In genomic region chr20:58461899-58462298, GRCh38 we compare ENCODE assay signal across 19 cellular contexts. TPM values are rescaled to one million over a fixed set of nuclear protein-coding genes. Genes with fewer than 3 reads are reported as not detected.
A peak's percentile ranks its signal among the peaks of the same experiment; 100 is the strongest.
DNase-seq lines count a peak whose midpoint lies in the region; ATAC-seq and TF ChIP-seq lines count a peak whose summit lies in the region.
"Had no signal": no experiment of that assay in that cellular context is flagged by ENCODE, and none has a peak within 500 bp of the region (broad histone marks: within the 10 kb centered on the region; RNA-seq: fewer than 3 reads in every experiment).

No MANE protein-coding gene starts in this region.

- H2AFZ ChIP-seq in SK-N-SH (ENCODE audit: low read depth) (no peak overlapping the region), neuronal stem cell (ENCODE audit: low read length) (no peak overlapping the region)
- H2AFZ ChIP-seq: GM23338 had no signal

- 79% methylated on average over 6 of the region's 6 CpGs for WGBS in SK-N-SH (ENCODE audit: low lambda C conversion rate)
- WGBS in neuronal stem cell (ENCODE audit: extremely low coverage in 2 of 2, insufficient read length in 2 of 2, insufficient replicate concordance in 1 of 2), 2 donors = no CpG with 5 or more reads among the region's 6 CpGs

- no peak for TF ChIP-seq EP300 in SK-N-SH (IDR thresholded peaks at IDR 0.05; ENCODE audit: borderline replicate concordance in 1 of 2, low read depth in 1 of 2, low read length in 1 of 2)

- ATAC-seq in central memory CD8-positive, alpha-beta T cell (replicated peaks; ENCODE audit: extremely low read depth, poor library complexity, severe bottlenecking) = no peak
- ATAC-seq in HG02870 (IDR thresholded peaks at IDR 0.05; ENCODE audit: unreplicated experiment) = no peak
- no peak for ATAC-seq in HG03108 (IDR thresholded peaks at IDR 0.05; ENCODE audit: unreplicated experiment)
- ATAC-seq: GM23338, HCT116 had no signal

- no peak overlapping the region for H2BK15ac ChIP-seq in neuronal stem cell (ENCODE audit: low read length)

- H2BK12ac ChIP-seq in neuronal stem cell (ENCODE audit: low read length) = no peak overlapping the region

- no peaks in the 10 kb centered on the region for H3K36me3 Mint-ChIP-seq in central memory CD8-positive, alpha-beta T cell (ENCODE audit: insufficient read depth)

- H3K4me1 ChIP-seq in SK-N-SH (ENCODE audit: control insufficient read depth in 1 of 2, insufficient read depth in 2 of 2, low read depth in 1 of 2, low read length in 1 of 2) (peaks cover 20 to 27% of the 10 kb centered on the region in 2 experiments; a peak in 3 of 4 replicates), neuronal stem cell (ENCODE audit: control insufficient read depth in 2 of 2, insufficient read depth in 1 of 2, low read depth in 1 of 2, low read length in 2 of 2) (peaks cover 0 to 7% of the 10 kb centered on the region in 2 donors)
- H3K4me1 ChIP-seq: SJCRH30 had no signal

- no peaks in the 10 kb centered on the region for H3K27me3 ChIP-seq in SK-N-SH (ENCODE audit: insufficient read depth)
- H3K27me3 ChIP-seq in neuronal stem cell (ENCODE audit: control insufficient read depth in 3 of 3, insufficient read depth in 3 of 3, low read depth in 1 of 3, low read length in 3 of 3) = no peaks in the 10 kb centered on the region
- H3K27me3 ChIP-seq: BLaER1, SJCRH30 had no signal

- no peaks in the 10 kb centered on the region for H3K79me2 ChIP-seq in SK-N-SH (ENCODE audit: insufficient read depth)

- no peaks in the 10 kb centered on the region for H3K9me3 Mint-ChIP-seq in central memory CD8-positive, alpha-beta T cell

- H3K4me3 ChIP-seq in SK-N-SH (ENCODE audit: low read depth in 2 of 2, low read length in 1 of 2) (no peak overlapping the region), neuronal stem cell (ENCODE audit: low read length in 2 of 2) (no peak overlapping the region)
- H3K4me3 ChIP-seq: BLaER1, GM23338, SJCRH30 had no signal

- H3K4me3 Mint-ChIP-seq in central memory CD8-positive, alpha-beta T cell = no peak overlapping the region
- H3K4me3 Mint-ChIP-seq: CD8-positive, alpha-beta memory T cell; GM23338 had no signal

- H3K9me2 ChIP-seq in SK-N-SH = no peaks in the 10 kb centered on the region

- no peak for TF ChIP-seq RAD21 in SK-N-SH (IDR thresholded peaks at IDR 0.05; ENCODE audit: low read length)

- H3K23ac ChIP-seq in neuronal stem cell (ENCODE audit: low read depth, low read length, poor library complexity) = no peak overlapping the region

- no peaks in the 10 kb centered on the region for H3K27me3 Mint-ChIP-seq in central memory CD8-positive, alpha-beta T cell

- H3K4me1 Mint-ChIP-seq in central memory CD8-positive, alpha-beta T cell = peaks cover 4% of the 10 kb centered on the region
- H3K4me1 Mint-ChIP-seq: CD8-positive, alpha-beta memory T cell had no signal

- H3K27ac ChIP-seq in SK-N-SH (ENCODE audit: low read depth in 2 of 2, low read length in 1 of 2) (no peak overlapping the region), neuronal stem cell (replicated peaks; ENCODE audit: low read length) (no peak overlapping the region)
- H3K27ac ChIP-seq: BLaER1, SJCRH30 had no signal

- no peak overlapping the region for H3K4ac ChIP-seq in neuronal stem cell (ENCODE audit: low read length)

- no peak overlapping the region for H3K9ac ChIP-seq in SK-N-SH
- H3K9ac ChIP-seq in neuronal stem cell (ENCODE audit: low read depth, low read length, poor library complexity) = no peak overlapping the region
- H3K9ac ChIP-seq: BLaER1 had no signal

- H3K18ac ChIP-seq in neuronal stem cell (ENCODE audit: low read length) = no peak overlapping the region

- H4K20me1 ChIP-seq in SK-N-SH (ENCODE audit: insufficient read depth) = no peaks in the 10 kb centered on the region

- DNase-seq in HT1080 (ENCODE audit: low read depth) (peak; percentile 53), SK-N-SH (no peak), neuronal stem cell (ENCODE audit: low spot score) (no peak), NCI-H2107 (lab: John Stamatoyannopoulos, UW) (no peak), amygdala (lab: John Stamatoyannopoulos, UW) (no peak)
- no peak for DNase-seq in central memory CD8-positive, alpha-beta T cell (ENCODE audit: low spot score in 2 of 2)
- DNase-seq: CD8-positive, alpha-beta memory T cell; NCI-H1417; NCI-H1930; NCI-H2171; NCI-H446; OCI-M1; SJCRH30 had no signal

- no peaks in the 10 kb centered on the region for H3K79me1 ChIP-seq in neuronal stem cell (ENCODE audit: low read depth, low read length)

- no peaks in the 10 kb centered on the region for H3K36me3 ChIP-seq in SK-N-SH (replicated peaks in 1 of 2; ENCODE audit: control insufficient read depth in 1 of 2, insufficient read depth in 2 of 2, low read length in 1 of 2)
- peaks cover 0 to under 1% of the 10 kb centered on the region in 2 donors for H3K36me3 ChIP-seq in neuronal stem cell (replicated peaks in 1 of 2; ENCODE audit: control insufficient read depth in 2 of 2, insufficient read depth in 2 of 2, low read length in 2 of 2)
- H3K36me3 ChIP-seq: SJCRH30 had no signal

- H2BK120ac ChIP-seq in neuronal stem cell (ENCODE audit: low read depth, low read length) = no peak overlapping the region

- CTCF ChIA-PET in SK-N-SH (lab: Yijun Ruan, JAX) = interaction anchor here (0.9 to 2.6 kb wide), 3 partner anchors 10 to 189 kb away, joined by 3 to 9 read pairs (median 5); partner anchors contain the start of gene STX16

- H3K14ac ChIP-seq in neuronal stem cell (ENCODE audit: low read length) = no peak overlapping the region

- no peak overlapping the region for H2BK5ac ChIP-seq in neuronal stem cell (ENCODE audit: low read length)

- no peak overlapping the region for H4K91ac ChIP-seq in neuronal stem cell (ENCODE audit: low read depth, low read length, poor library complexity)

- H3K4me2 ChIP-seq in SK-N-SH = no peak overlapping the region
- no peak overlapping the region for H3K4me2 ChIP-seq in neuronal stem cell (ENCODE audit: insufficient read depth, low read length, poor library complexity, severe bottlenecking)
- H3K4me2 ChIP-seq: BLaER1, GM23338 had no signal

- POLR2A ChIA-PET in SK-N-SH (lab: Yijun Ruan, JAX) = no interaction called here

- peaks cover 15% of the 10 kb centered on the region for H3F3A ChIP-seq in SK-N-SH (replicated peaks; ENCODE audit: insufficient read depth)

- TF ChIP-seq CTCF in SK-N-SH (IDR thresholded peaks at IDR 0.05) = no peak

- peak overlapping the region; percentile 77 for H2AK5ac ChIP-seq in neuronal stem cell (ENCODE audit: low read depth, low read length)

- H3K27ac Mint-ChIP-seq in central memory CD8-positive, alpha-beta T cell (ENCODE audit: low read depth) = peak overlapping the region; percentile 41
- H3K27ac Mint-ChIP-seq: CD8-positive, alpha-beta memory T cell; GM23338 had no signal

- no peak overlapping the region for H4K8ac ChIP-seq in neuronal stem cell (ENCODE audit: low read depth, low read length)

- H3K9me3 ChIP-seq in SK-N-SH = no peaks in the 10 kb centered on the region
- no peaks in the 10 kb centered on the region for H3K9me3 ChIP-seq in neuronal stem cell (replicated peaks in 1 of 2; ENCODE audit: control insufficient read depth in 2 of 2, insufficient read depth in 1 of 2, low read depth in 1 of 2, low read length in 2 of 2)
- H3K9me3 ChIP-seq: SJCRH30 had no signal

TF ChIP-seq in SK-N-SH, 30 proteins besides CTCF, POLR2A, EP300 and RAD21:
- TF ChIP-seq ELF1 (IDR thresholded peaks at IDR 0.05) (no peak), NFIC (IDR thresholded peaks at IDR 0.05; ENCODE audit: borderline replicate concordance) (0 out of 2 replicates have a peak, but pooled peaks have one; percentile 21), USF1 (IDR thresholded peaks at IDR 0.05; ENCODE audit: borderline replicate concordance, low read depth) (no peak), SMC3 (IDR thresholded peaks at IDR 0.05; ENCODE audit: low read depth, low read length) (no peak), USF2 (IDR thresholded peaks at IDR 0.05; ENCODE audit: borderline replicate concordance, low read depth, low read length) (no peak), CHD2 (IDR thresholded peaks at IDR 0.05; ENCODE audit: low read length, partially characterized antibody) (no peak), MEF2A (IDR thresholded peaks at IDR 0.05; ENCODE audit: borderline replicate concordance, low read depth) (no peak)

RNA-seq across cellular contexts. Expression of gene APCDD1L, which starts 53.3 kb away (rescaled TPM):
- 0.27 and 1.0 TPM in 2 replicates for total RNA-seq in HT1080 (2014; rRNA removed; shearing (Covaris generic))
- polyA plus RNA-seq in HT1080 (2015; cell fraction: cytosol; rRNA removed) = 2.7 and 2.8 TPM in 2 replicates
- 2.8 and 4.8 TPM in 2 replicates for polyA plus RNA-seq in HT1080 (2015; cell fraction: nucleus; rRNA removed)
- 0.31 and 0.99 TPM in 2 replicates for polyA plus RNA-seq in SK-N-SH (2012; rRNA removed)
- 0.36 and 0.47 TPM in 2 replicates for polyA plus RNA-seq in SK-N-SH (2012; cell fraction: cytosol; rRNA removed)
- polyA plus RNA-seq in SK-N-SH (2012; cell fraction: nucleus; rRNA removed) = 0.60 and 0.76 TPM in 2 replicates
- 0.04 TPM for polyA plus RNA-seq in neuronal stem cell (2013, experiment 1 of 2)
- polyA plus RNA-seq in neuronal stem cell (2013, experiment 2 of 2) = 0.03 TPM
- total RNA-seq: CD8-positive, alpha-beta memory T cell; HT-29; SJCRH30 had no signal
- polyA plus RNA-seq: CD8-positive, alpha-beta memory T cell had no signal
